8 cellular contexts compared by ENCODE assay signal in the genomic region with DNA sequence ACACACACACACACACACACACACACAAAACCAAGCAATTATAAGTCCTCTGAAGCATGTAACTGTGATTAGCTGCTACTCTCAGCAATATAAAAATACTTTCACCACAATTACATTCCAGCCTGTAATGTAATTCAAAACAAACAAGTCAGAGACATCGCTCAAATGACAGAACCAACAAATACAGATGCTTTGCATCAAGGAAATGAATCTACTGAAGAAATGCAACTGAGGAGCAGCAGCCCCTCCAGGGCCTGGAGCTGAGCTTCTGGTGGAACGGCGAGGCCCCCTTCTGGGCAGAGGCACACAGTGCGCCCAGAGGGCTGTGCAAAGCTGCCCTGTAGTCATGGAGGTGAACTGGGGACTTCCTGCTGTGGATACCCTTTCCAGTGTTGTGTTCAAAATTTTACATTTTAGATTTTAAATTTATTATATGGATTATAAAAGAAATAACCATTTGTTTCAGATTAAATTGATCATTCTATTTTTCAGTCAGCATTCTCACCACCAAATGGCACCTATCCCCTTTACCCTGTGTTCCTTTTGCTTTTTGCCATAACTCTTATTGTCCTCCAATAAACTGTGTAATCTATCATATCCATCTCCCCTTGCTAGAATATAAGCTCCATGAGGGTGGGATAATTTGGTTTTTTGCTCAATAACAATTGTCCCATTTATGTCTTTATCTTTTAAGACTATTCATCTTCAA. TPM values are rescaled to one million over a fixed set of nuclear protein-coding genes. Genes with fewer than 3 reads are reported as not detected.
DNase-seq lines count a peak whose midpoint lies in the region; ATAC-seq and TF ChIP-seq lines count a peak whose summit lies in the region.

No MANE protein-coding gene starts in this region.

- ATAC-seq in GM21717 (IDR thresholded peaks at IDR 0.05; ENCODE audit: unreplicated experiment) (peak; percentile 100), omental fat pad (ENCODE audit: low FRiP score) (peak; percentile 93)
- ATAC-seq in activated T-helper 17 cell treated with anti-CD3 and anti-CD28 coated beads, Interleukin-2, amount 50 U/mL, for 72 hours (replicated peaks), result peak; percentile 93

- no peak for TF ChIP-seq POLR2A in tibial nerve (IDR thresholded peaks at IDR 0.05)

- H3K27me3 ChIP-seq in tibial nerve, result no peaks in the 10 kb centered on the region

- no peaks in the 10 kb centered on the region for H3K4me1 Mint-ChIP-seq in activated T-helper 17 cell treated with anti-CD3 and anti-CD28 coated beads, Interleukin-2, amount 50 U/mL, for 72 hours

- H3K27ac ChIP-seq in tibial nerve, result no peak overlapping the region

- H3K9me3 Mint-ChIP-seq in activated T-helper 17 cell treated with anti-CD3 and anti-CD28 coated beads, Interleukin-2, amount 50 U/mL, for 72 hours, result no peaks in the 10 kb centered on the region

- H3K27me3 Mint-ChIP-seq in activated T-helper 17 cell treated with anti-CD3 and anti-CD28 coated beads, Interleukin-2, amount 50 U/mL, for 72 hours, result no peaks in the 10 kb centered on the region

- DNase-seq in ELR (ENCODE audit: low read depth) (peak; percentile 81), RKO (ENCODE audit: low spot score) (peak; percentile 71), fibroblast of villous mesenchyme (ENCODE audit: low read depth) (peak; percentile 79), omental fat pad (ENCODE audit: low spot score) (peak; percentile 46), tibial nerve (ENCODE audit: low spot score in 2 of 2) (peak; percentile 19 to 66)

- peaks cover 0 to 15% (median 0%) of the 10 kb centered on the region in 3 donors for H3K36me3 ChIP-seq in tibial nerve

- peak; percentile 95 for TF ChIP-seq RAD21 in Ishikawa (IDR thresholded peaks at IDR 0.05; ENCODE audit: low read depth)

- H3K36me3 Mint-ChIP-seq in activated T-helper 17 cell treated with anti-CD3 and anti-CD28 coated beads, Interleukin-2, amount 50 U/mL, for 72 hours (ENCODE audit: low read depth), result peaks cover 47% of the 10 kb centered on the region

- TF ChIP-seq CTCF in fibroblast of villous mesenchyme (IDR thresholded peaks at IDR 0.05; ENCODE audit: insufficient read depth, low read depth, low read length) (peak; percentile 99), omental fat pad (IDR thresholded peaks at IDR 0.05) (peak in 2 of 3 donors; percentile 67 to 89), tibial nerve (IDR thresholded peaks at IDR 0.05) (peak; percentile 78 to 94 (median 86))

- no peaks in the 10 kb centered on the region for H3K4me1 ChIP-seq in tibial nerve

- 13 to 20% methylated on average over 4 of the region's 4 CpGs for WGBS in tibial nerve, 2 donors

- no peak overlapping the region for H3K4me3 ChIP-seq in fibroblast of villous mesenchyme (ENCODE audit: low read depth, low read length)
- H3K4me3 ChIP-seq in tibial nerve, result no peak overlapping the region

- H3K27ac Mint-ChIP-seq in activated T-helper 17 cell treated with anti-CD3 and anti-CD28 coated beads, Interleukin-2, amount 50 U/mL, for 72 hours, result no peak overlapping the region

- H3K4me3 Mint-ChIP-seq in activated T-helper 17 cell treated with anti-CD3 and anti-CD28 coated beads, Interleukin-2, amount 50 U/mL, for 72 hours, result no peak overlapping the region

- no peaks in the 10 kb centered on the region for H3K9me3 ChIP-seq in tibial nerve

- TF ChIP-seq EP300 in Ishikawa (IDR thresholded peaks at IDR 0.05; ENCODE audit: borderline replicate concordance) (no peak), tibial nerve (IDR thresholded peaks at IDR 0.05) (no peak)

TF ChIP-seq in Ishikawa, 13 proteins besides CTCF, POLR2A, EP300 and RAD21:
- TF ChIP-seq CREB1 (IDR thresholded peaks at IDR 0.05; ENCODE audit: low read depth) (no peak), TAF1 (IDR thresholded peaks at IDR 0.05; ENCODE audit: low read depth) (no peak), FOXM1 (IDR thresholded peaks at IDR 0.05; ENCODE audit: borderline replicate concordance, low read depth) (no peak), TEAD4 (IDR thresholded peaks at IDR 0.05) (no peak), EGR1 (IDR thresholded peaks at IDR 0.05) (no peak), YY1 (IDR thresholded peaks at IDR 0.05; ENCODE audit: low read depth) (no peak)
- TF ChIP-seq, protein P1, sequence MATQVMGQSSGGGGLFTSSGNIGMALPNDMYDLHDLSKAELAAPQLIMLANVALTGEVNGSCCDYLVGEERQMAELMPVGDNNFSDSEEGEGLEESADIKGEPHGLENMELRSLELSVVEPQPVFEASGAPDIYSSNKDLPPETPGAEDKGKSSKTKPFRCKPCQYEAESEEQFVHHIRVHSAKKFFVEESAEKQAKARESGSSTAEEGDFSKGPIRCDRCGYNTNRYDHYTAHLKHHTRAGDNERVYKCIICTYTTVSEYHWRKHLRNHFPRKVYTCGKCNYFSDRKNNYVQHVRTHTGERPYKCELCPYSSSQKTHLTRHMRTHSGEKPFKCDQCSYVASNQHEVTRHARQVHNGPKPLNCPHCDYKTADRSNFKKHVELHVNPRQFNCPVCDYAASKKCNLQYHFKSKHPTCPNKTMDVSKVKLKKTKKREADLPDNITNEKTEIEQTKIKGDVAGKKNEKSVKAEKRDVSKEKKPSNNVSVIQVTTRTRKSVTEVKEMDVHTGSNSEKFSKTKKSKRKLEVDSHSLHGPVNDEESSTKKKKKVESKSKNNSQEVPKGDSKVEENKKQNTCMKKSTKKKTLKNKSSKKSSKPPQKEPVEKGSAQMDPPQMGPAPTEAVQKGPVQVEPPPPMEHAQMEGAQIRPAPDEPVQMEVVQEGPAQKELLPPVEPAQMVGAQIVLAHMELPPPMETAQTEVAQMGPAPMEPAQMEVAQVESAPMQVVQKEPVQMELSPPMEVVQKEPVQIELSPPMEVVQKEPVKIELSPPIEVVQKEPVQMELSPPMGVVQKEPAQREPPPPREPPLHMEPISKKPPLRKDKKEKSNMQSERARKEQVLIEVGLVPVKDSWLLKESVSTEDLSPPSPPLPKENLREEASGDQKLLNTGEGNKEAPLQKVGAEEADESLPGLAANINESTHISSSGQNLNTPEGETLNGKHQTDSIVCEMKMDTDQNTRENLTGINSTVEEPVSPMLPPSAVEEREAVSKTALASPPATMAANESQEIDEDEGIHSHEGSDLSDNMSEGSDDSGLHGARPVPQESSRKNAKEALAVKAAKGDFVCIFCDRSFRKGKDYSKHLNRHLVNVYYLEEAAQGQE (IDR thresholded peaks at IDR 0.05; ENCODE audit: low read depth), result no peak
- TF ChIP-seq, protein P2, sequence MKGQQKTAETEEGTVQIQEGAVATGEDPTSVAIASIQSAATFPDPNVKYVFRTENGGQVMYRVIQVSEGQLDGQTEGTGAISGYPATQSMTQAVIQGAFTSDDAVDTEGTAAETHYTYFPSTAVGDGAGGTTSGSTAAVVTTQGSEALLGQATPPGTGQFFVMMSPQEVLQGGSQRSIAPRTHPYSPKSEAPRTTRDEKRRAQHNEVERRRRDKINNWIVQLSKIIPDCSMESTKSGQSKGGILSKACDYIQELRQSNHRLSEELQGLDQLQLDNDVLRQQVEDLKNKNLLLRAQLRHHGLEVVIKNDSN (IDR thresholded peaks at IDR 0.05), result no peak

RNA-seq across cellular contexts. Expression of a gene that starts 23.2 kb away (rescaled TPM):
- total RNA-seq in activated T-helper 17 cell treated with anti-CD3 and anti-CD28 coated beads, Interleukin-2, amount 50 U/mL, for 72 hours, result 10 to 100 TPM; 20.8 to 32.6 TPM
- total RNA-seq in fibroblast of villous mesenchyme (3.0 and 3.5 TPM in 2 replicates), omental fat pad (10 to 100 TPM in 1 of 4 donors, 1 to 10 TPM in 3; 4.5 to 18.0 (median 7.3) TPM), tibial nerve (10 to 100 TPM in 1 of 4 donors, 1 to 10 TPM in 3; 4.1 to 12.0 (median 6.9) TPM)

RNA-seq across cellular contexts. Expression of a gene that starts 23.3 kb away (rescaled TPM):
- total RNA-seq in activated T-helper 17 cell treated with anti-CD3 and anti-CD28 coated beads, Interleukin-2, amount 50 U/mL, for 72 hours, result 10 to 100 TPM; 30.6 to 37.6 TPM
- total RNA-seq in fibroblast of villous mesenchyme (22.5 and 24.6 TPM in 2 replicates), omental fat pad (10 to 100 TPM in 3 of 4 donors, 1 to 10 TPM in 1; 9.7 to 14.2 (median 11.9) TPM), tibial nerve (10 to 100 TPM in 3 of 4 donors, 1 to 10 TPM in 1; 9.0 to 20.6 (median 13.7) TPM)
